19 cellular contexts compared by ENCODE assay signal in genomic region chr16:3143189-3143588, GRCh38. TPM values are rescaled to one million over a fixed set of nuclear protein-coding genes. Genes with fewer than 3 reads are reported as not detected.
A peak's percentile ranks its signal among the peaks of the same experiment; 100 is the strongest.
DNase-seq lines count a peak whose midpoint lies in the region; ATAC-seq and TF ChIP-seq lines count a peak whose summit lies in the region.
"Had no signal": no experiment of that assay in that cellular context is flagged by ENCODE, and none has a peak within 500 bp of the region (broad histone marks: within the 10 kb centered on the region; RNA-seq: fewer than 3 reads in every experiment).

No MANE protein-coding gene starts in this region.

- no peaks in the 10 kb centered on the region; the same call in 1 of the 2 replicates for H3K27me3 ChIP-seq in H7 (ENCODE audit: control insufficient read depth, insufficient read depth, low read length)
- no peaks in the 10 kb centered on the region for H3K27me3 ChIP-seq in duodenal mucosa (ENCODE audit: control insufficient read depth in 1 of 2, insufficient read depth in 2 of 2, low read length in 2 of 2)
- H3K27me3 ChIP-seq in right cardiac atrium (ENCODE audit: control insufficient read depth, insufficient read depth): no peaks in the 10 kb centered on the region
- H3K27me3 ChIP-seq in osteoblast (ENCODE audit: insufficient read depth, low read length): no peaks in the 10 kb centered on the region

- peaks cover 13 to 21% of the 10 kb centered on the region in 2 donors for H3K4me1 ChIP-seq in duodenal mucosa (ENCODE audit: control insufficient read depth in 1 of 2, insufficient read depth in 2 of 2, low read length in 2 of 2)
- peaks cover 2% of the 10 kb centered on the region for H3K4me1 ChIP-seq in right cardiac atrium (ENCODE audit: control insufficient read depth, insufficient read depth, low read length)
- H3K4me1 ChIP-seq in osteoblast (ENCODE audit: insufficient read depth, low read length): peaks cover 4% of the 10 kb centered on the region
- H3K4me1 ChIP-seq: Caco-2, HAP-1 had no signal

- peak overlapping the region; percentile 63 to 75 for H3K9ac ChIP-seq in duodenal mucosa (ENCODE audit: low read depth in 1 of 2, low read length in 2 of 2)

- H2AFZ ChIP-seq in osteoblast (ENCODE audit: low read length): no peak overlapping the region

- H3K4me3 ChIP-seq in H7 (ENCODE audit: insufficient read depth, low read depth, low read length): no peak overlapping the region
- peak overlapping the region in 1 of 2 donors; percentile 58 for H3K4me3 ChIP-seq in duodenal mucosa (ENCODE audit: low read depth in 1 of 2, low read length in 2 of 2)
- no peak overlapping the region for H3K4me3 ChIP-seq in right cardiac atrium (ENCODE audit: low read length)
- H3K4me3 ChIP-seq in osteoblast (ENCODE audit: insufficient read depth, low read length): no peak overlapping the region
- H3K4me3 ChIP-seq: HAP-1, K562, SJCRH30 had no signal

- CTCF ChIA-PET in activated naive CD4-positive, alpha-beta T cell treated with anti-CD3 and anti-CD28 coated beads for 36 hours (lab: Charles Lee): interaction anchor here (8.2 kb wide), 1 partner anchor 13 kb away, joined by 62 read pairs; no protein-coding TSS in a partner anchor

- no peak overlapping the region for H3K27ac Mint-ChIP-seq in activated naive CD4-positive, alpha-beta T cell treated with anti-CD3 and anti-CD28 coated beads for 36 hours

- no peaks in the 10 kb centered on the region for H3K79me2 ChIP-seq in osteoblast (ENCODE audit: insufficient read depth, low read length)

- H3K9me3 Mint-ChIP-seq in activated naive CD4-positive, alpha-beta T cell treated with anti-CD3 and anti-CD28 coated beads for 36 hours: no peaks in the 10 kb centered on the region

- no peaks in the 10 kb centered on the region for H3K4me1 Mint-ChIP-seq in activated naive CD4-positive, alpha-beta T cell treated with anti-CD3 and anti-CD28 coated beads for 36 hours (ENCODE audit: low read depth)

- no peak overlapping the region for H3K4me2 ChIP-seq in osteoblast (ENCODE audit: insufficient read depth, low read length)

- no peaks in the 10 kb centered on the region for H4K20me1 ChIP-seq in osteoblast (ENCODE audit: insufficient read depth, low read length)

- no peaks in the 10 kb centered on the region for H3K27me3 Mint-ChIP-seq in activated naive CD4-positive, alpha-beta T cell treated with anti-CD3 and anti-CD28 coated beads for 36 hours (ENCODE audit: low read depth)

- H3K4me3 Mint-ChIP-seq in activated naive CD4-positive, alpha-beta T cell treated with anti-CD3 and anti-CD28 coated beads for 36 hours: no peak overlapping the region

- H3K36me3 Mint-ChIP-seq in activated naive CD4-positive, alpha-beta T cell treated with anti-CD3 and anti-CD28 coated beads for 36 hours (ENCODE audit: low read depth): peaks cover 6% of the 10 kb centered on the region

- TF ChIP-seq CTCF in osteoblast (IDR thresholded peaks at IDR 0.05; ENCODE audit: extremely low read depth, low read depth, low read length): no peak

- ATAC-seq in right cardiac atrium (no peak), GM18519 (IDR thresholded peaks at IDR 0.05; ENCODE audit: low FRiP score, unreplicated experiment) (no peak)

- H3K9me3 ChIP-seq in duodenal mucosa (ENCODE audit: control insufficient read depth in 1 of 2, low read length in 2 of 2) (no peaks in the 10 kb centered on the region), right cardiac atrium (ENCODE audit: control insufficient read depth, low read length) (no peaks in the 10 kb centered on the region), osteoblast (ENCODE audit: low read depth, low read length) (no peaks in the 10 kb centered on the region)
- H3K9me3 ChIP-seq: Caco-2, HAP-1, SJCRH30 had no signal

- H3K36me3 ChIP-seq in H7 (replicated peaks; ENCODE audit: control insufficient read depth, insufficient read depth, low read length): no peaks in the 10 kb centered on the region
- peaks cover 21 to 42% of the 10 kb centered on the region in 2 donors for H3K36me3 ChIP-seq in duodenal mucosa (ENCODE audit: control insufficient read depth in 1 of 2, insufficient read depth in 2 of 2, low read length in 2 of 2)
- peaks cover 11% of the 10 kb centered on the region for H3K36me3 ChIP-seq in osteoblast (ENCODE audit: insufficient read depth, low read length)
- H3K36me3 ChIP-seq: SJCRH30 had no signal

- WGBS in right cardiac atrium: 89% methylated on average over 11 of the region's 11 CpGs

- H3K27ac ChIP-seq in duodenal mucosa (ENCODE audit: low read depth, low read length) (peak overlapping the region; percentile 80), right cardiac atrium (ENCODE audit: low read length) (peak overlapping the region; percentile 86), osteoblast (ENCODE audit: low read depth, low read length) (no peak overlapping the region)
- H3K27ac ChIP-seq: SJCRH30 had no signal

- intact Hi-C loops in right cardiac atrium (cut with DNase I): no loop called here
- intact Hi-C loops in activated naive CD4-positive, alpha-beta T cell treated with anti-CD3 and anti-CD28 coated beads for 36 hours (cut with micrococcal nuclease): no loop called here

- DNase-seq in H7 (peak; percentile 26), right cardiac atrium (peak in 2 of 3 donors; percentile 7 to 60), osteoblast (ENCODE audit: insufficient read length, low spot score, missing footprints) (peak; percentile 71), DMS 273 treated with DMSO at 0.1 percent for 48 hours (lab: John Stamatoyannopoulos, UW) (no peak), DMS79 (lab: John Stamatoyannopoulos, UW) (no peak)
- DNase-seq in activated naive CD4-positive, alpha-beta T cell treated with anti-CD3 and anti-CD28 coated beads for 36 hours: no peak
- DNase-seq: ACHN, AML-193, NCI-H1417 treated with DMSO at 0.1 percent for 48 hours, NCI-H1930, NCI-H446, RPMI8226, SJCRH30 had no signal

RNA-seq across cellular contexts. Expression of gene ZNF213, which starts 8.4 kb away (rescaled TPM):
- 5.5 and 6.3 TPM in 2 replicates for total RNA-seq in H7 (2014; rRNA removed; shearing (Covaris generic))
- total RNA-seq in right cardiac atrium (1 to 10 TPM; 6.2 to 8.7 (median 7.6) TPM), osteoblast (8.0 and 9.4 TPM in 2 replicates)
- polyA plus RNA-seq in right cardiac atrium: 7.2 TPM
- total RNA-seq in activated naive CD4-positive, alpha-beta T cell treated with anti-CD3 and anti-CD28 coated beads for 36 hours: 1 to 10 TPM; 6.1 to 6.5 TPM

RNA-seq across cellular contexts. Expression of gene ZNF205, which starts 30.8 kb away (rescaled TPM):
- 40.2 and 41.2 TPM in 2 replicates for total RNA-seq in H7 (2014; rRNA removed; shearing (Covaris generic))
- total RNA-seq in right cardiac atrium (10 to 100 TPM in 1 of 4 donors, 1 to 10 TPM in 3; 6.4 to 10.1 (median 9.2) TPM), osteoblast (17.4 and 17.7 TPM in 2 replicates)
- 10.9 TPM for polyA plus RNA-seq in right cardiac atrium
- under 1 TPM in 1 of 2 experiments, not detected in 1; 0.25 TPM for total RNA-seq in activated naive CD4-positive, alpha-beta T cell treated with anti-CD3 and anti-CD28 coated beads for 36 hours

RNA-seq across cellular contexts. Expression of gene ZSCAN10, which starts 44.1 kb away (rescaled TPM):
- 217 and 238 TPM in 2 replicates for total RNA-seq in H7 (2014; rRNA removed; shearing (Covaris generic))
- total RNA-seq in right cardiac atrium (not detected), osteoblast (not detected in 2 replicates)
- polyA plus RNA-seq in right cardiac atrium: not detected
- total RNA-seq in activated naive CD4-positive, alpha-beta T cell treated with anti-CD3 and anti-CD28 coated beads for 36 hours: under 1 TPM in 1 of 2 experiments, not detected in 1; 0.26 TPM
- total RNA-seq: Caco-2 had no signal
- polyA plus RNA-seq: K562 had no signal

RNA-seq across cellular contexts. Expression of gene OR1F1, which starts 44.8 kb away (rescaled TPM):
- not detected in 2 replicates for total RNA-seq in H7 (2014; rRNA removed; shearing (Covaris generic))
- total RNA-seq in right cardiac atrium: not detected
- polyA plus RNA-seq in right cardiac atrium: not detected
- total RNA-seq in osteoblast: 0.36 TPM in 1 of 2 replicates, not detected in the other
- not detected for total RNA-seq in activated naive CD4-positive, alpha-beta T cell treated with anti-CD3 and anti-CD28 coated beads for 36 hours
- total RNA-seq: Caco-2, OCI-LY7 had no signal

Comparison
In these comparisons a context has a peak if more than half of its experiments do, and no peak if none do; other contexts are left out.
1. DNase-seq: peak in H7 (single experiment), right cardiac atrium (2 of 3) and osteoblast (single experiment); none in activated naive CD4-positive, alpha-beta T cell treated with anti-CD3 and anti-CD28 coated beads for 36 hours (single experiment), DMS 273 treated with DMSO at 0.1 percent for 48 hours (single experiment) and DMS79 (single experiment).
2. RNA of gene ZNF205, which starts 30.8 kb away (total RNA-seq): 40.2 to 41.2 TPM in H7, 17.4 to 17.7 TPM in osteoblast and 6.4 to 10.1 TPM in right cardiac atrium; 0.25 TPM in activated naive CD4-positive, alpha-beta T cell treated with anti-CD3 and anti-CD28 coated beads for 36 hours; every median in the first group is over 4 times any median in the second.
3. RNA of gene ZSCAN10, which starts 44.1 kb away (total RNA-seq): 217 to 238 TPM in H7; 0.26 TPM in activated naive CD4-positive, alpha-beta T cell treated with anti-CD3 and anti-CD28 coated beads for 36 hours, not detected in right cardiac atrium and not detected in osteoblast; every median in the first group is over 100 times any median in the second.